ENCODE assay signal across 16 cellular contexts in the genomic region with DNA sequence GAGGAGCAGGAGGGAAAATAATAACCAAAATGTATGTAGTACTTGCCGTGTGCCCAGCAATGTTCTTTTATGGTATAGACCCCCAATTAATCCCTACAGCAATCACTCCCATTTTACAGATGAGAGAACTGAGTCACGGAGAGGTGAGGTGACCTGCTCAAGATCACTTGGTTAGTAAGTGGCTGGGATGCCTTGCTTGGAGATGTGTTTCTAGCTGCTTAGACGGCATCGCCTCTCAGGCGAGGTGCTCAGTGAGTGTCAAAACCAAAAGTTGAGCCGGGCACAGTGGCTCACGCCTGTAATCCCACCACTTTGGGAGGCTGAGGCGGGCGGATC.
DNase-seq lines count a peak whose midpoint lies in the region; ATAC-seq and TF ChIP-seq lines count a peak whose summit lies in the region.
"Had no signal": no experiment of that assay in that cellular context is flagged by ENCODE, and none has a peak within 500 bp of the region (broad histone marks: within the 10 kb centered on the region; RNA-seq: fewer than 3 reads in every experiment).

No MANE protein-coding gene starts in this region.

- H3K4me1 ChIP-seq in Caco-2 (peaks cover 7% of the 10 kb centered on the region), body of pancreas (peaks cover 29% of the 10 kb centered on the region), subcutaneous abdominal adipose tissue (ENCODE audit: control insufficient read depth in 5 of 5, insufficient read depth in 5 of 5, low read length in 5 of 5) (peaks cover 31 to 82% (median 73%) of the 10 kb centered on the region in 5 donors)

- TF ChIP-seq CTCF in Caco-2 (IDR thresholded peaks at IDR 0.05; ENCODE audit: insufficient read depth in 1 of 2, low read depth in 1 of 2, low read length in 1 of 2, severe bottlenecking in 1 of 2, unreplicated experiment in 1 of 2) (no peak), body of pancreas (IDR thresholded peaks at IDR 0.05) (no peak), mesothelial cell of epicardium (IDR thresholded peaks at IDR 0.05; ENCODE audit: unreplicated experiment) (no peak)

- H3K4me3 ChIP-seq in Caco-2 (ENCODE audit: low read depth, low read length) (no peak overlapping the region), body of pancreas (no peak overlapping the region), subcutaneous abdominal adipose tissue (ENCODE audit: low read depth in 1 of 5, low read length in 5 of 5) (no peak overlapping the region)
- H3K4me3 ChIP-seq: lung had no signal

- BruUV-seq in Caco-2 (replicated peaks; lab: Mats Ljungman, UMichigan): no TSS peak

- no peak overlapping the region for H3K4me3 Mint-ChIP-seq in Caco-2 (ENCODE audit: unreplicated experiment)
- no peak overlapping the region for H3K4me3 Mint-ChIP-seq in mesothelial cell of epicardium
- H3K4me3 Mint-ChIP-seq: activated CD8-positive, alpha-beta T cell treated with anti-CD3 and anti-CD28 coated beads for 36 hours; activated T-helper 17 cell treated with anti-CD3 and anti-CD28 coated beads, Interleukin-2, amount 50 U/mL, for 72 hours had no signal

- POLR2A ChIA-PET in Caco-2 (lab: Charles Lee): no interaction called here

- DNase-seq in Caco-2 (no peak), body of pancreas (no peak), mesothelial cell of epicardium (ENCODE audit: low spot score in 2 of 2, unreplicated experiment in 2 of 2) (no peak), GF-D8 (lab: John Stamatoyannopoulos, UW) (no peak), DMS 273 treated with DMSO at 0.1 percent for 48 hours (lab: John Stamatoyannopoulos, UW) (no peak), DMS153 (lab: John Stamatoyannopoulos, UW) (no peak)
- DNase-seq in activated CD4-positive, CD25-positive, alpha-beta regulatory T cell (lab: John Stamatoyannopoulos, UW): no peak
- DNase-seq: activated CD8-positive, alpha-beta T cell treated with anti-CD3 and anti-CD28 coated beads for 36 hours; anterior cingulate cortex; effector CD8-positive, alpha-beta T cell; NCI-H187; stimulated activated naive CD8-positive, alpha-beta T cell treated with anti-CD3 and anti-CD28 coated beads, Interleukin-15, Interleukin-2, amounts not matched to agents 100 U/mL and 50 U/mL, for 24 hours had no signal

- no peaks in the 10 kb centered on the region for H3K36me3 Mint-ChIP-seq in Caco-2 (ENCODE audit: insufficient read depth, unreplicated experiment)
- no peaks in the 10 kb centered on the region for H3K36me3 Mint-ChIP-seq in mesothelial cell of epicardium

- H3K9me3 Mint-ChIP-seq in Caco-2 (ENCODE audit: unreplicated experiment): no peaks in the 10 kb centered on the region
- H3K9me3 Mint-ChIP-seq in mesothelial cell of epicardium: no peaks in the 10 kb centered on the region
- H3K9me3 Mint-ChIP-seq: activated CD8-positive, alpha-beta T cell treated with anti-CD3 and anti-CD28 coated beads for 36 hours; activated T-helper 17 cell treated with anti-CD3 and anti-CD28 coated beads, Interleukin-2, amount 50 U/mL, for 72 hours had no signal

- TF ChIP-seq POLR2A in body of pancreas (IDR thresholded peaks at IDR 0.05): no peak

- H3K27me3 ChIP-seq in Caco-2 (replicated peaks; ENCODE audit: control insufficient read depth, insufficient read depth, low read length) (no peaks in the 10 kb centered on the region), body of pancreas (no peaks in the 10 kb centered on the region), subcutaneous abdominal adipose tissue (ENCODE audit: control insufficient read depth in 5 of 5, insufficient read depth in 4 of 5, low read length in 5 of 5) (no peaks in the 10 kb centered on the region)

- ATAC-seq in body of pancreas: no peak
- ATAC-seq: activated CD8-positive, alpha-beta T cell treated with anti-CD3 and anti-CD28 coated beads for 36 hours; activated T-helper 17 cell treated with anti-CD3 and anti-CD28 coated beads, Interleukin-2, amount 50 U/mL, for 72 hours; stimulated activated naive CD8-positive, alpha-beta T cell treated with anti-CD3 and anti-CD28 coated beads, Interleukin-15, Interleukin-2, amounts not matched to agents 100 U/mL and 50 U/mL, for 24 hours had no signal

- H3K4me1 Mint-ChIP-seq in Caco-2 (ENCODE audit: low read depth, unreplicated experiment): peaks cover 7% of the 10 kb centered on the region
- peaks cover 73% of the 10 kb centered on the region for H3K4me1 Mint-ChIP-seq in mesothelial cell of epicardium
- H3K4me1 Mint-ChIP-seq: activated T-helper 17 cell treated with anti-CD3 and anti-CD28 coated beads, Interleukin-2, amount 50 U/mL, for 72 hours had no signal

- no peaks in the 10 kb centered on the region for H3K27me3 Mint-ChIP-seq in Caco-2 (ENCODE audit: insufficient read depth, unreplicated experiment)
- H3K27me3 Mint-ChIP-seq in mesothelial cell of epicardium (ENCODE audit: low read depth): no peaks in the 10 kb centered on the region
- H3K27me3 Mint-ChIP-seq: activated CD8-positive, alpha-beta T cell treated with anti-CD3 and anti-CD28 coated beads for 36 hours had no signal

- WGBS in body of pancreas, 2 donors: 90 to 98% methylated on average over 8 to 9 of the region's 9 CpGs

- H3K27ac Mint-ChIP-seq in Caco-2 (ENCODE audit: unreplicated experiment): peak overlapping the region; percentile 46
- H3K27ac Mint-ChIP-seq in mesothelial cell of epicardium: peak overlapping the region; percentile 97
- H3K27ac Mint-ChIP-seq: activated CD8-positive, alpha-beta T cell treated with anti-CD3 and anti-CD28 coated beads for 36 hours; activated T-helper 17 cell treated with anti-CD3 and anti-CD28 coated beads, Interleukin-2, amount 50 U/mL, for 72 hours had no signal

- H3K27ac ChIP-seq in body of pancreas (peak overlapping the region; percentile 45 to 71 (median 57)), subcutaneous abdominal adipose tissue (ENCODE audit: low read depth, low read length) (peak overlapping the region; percentile 94)
- H3K27ac ChIP-seq: neutrophil had no signal

- H3K9me3 ChIP-seq in Caco-2 (no peaks in the 10 kb centered on the region), body of pancreas (no peaks in the 10 kb centered on the region), subcutaneous abdominal adipose tissue (ENCODE audit: control insufficient read depth in 5 of 5, low read length in 5 of 5) (no peaks in the 10 kb centered on the region)
- H3K9me3 ChIP-seq: neutrophil had no signal

- peak overlapping the region in 3 of 5 donors; percentile 49 to 75 (median 73) for H3K9ac ChIP-seq in subcutaneous abdominal adipose tissue (ENCODE audit: low read length in 5 of 5)

- CTCF ChIA-PET in Caco-2 (lab: Charles Lee): no interaction called here

- intact Hi-C loops in Caco-2 (cut with micrococcal nuclease; ENCODE audit: unreplicated experiment): no loop called here
- intact Hi-C loops in body of pancreas (cut with DNase I): no loop called here

- no peaks in the 10 kb centered on the region for H3K36me3 ChIP-seq in Caco-2 (ENCODE audit: control insufficient read depth, insufficient read depth, low read length)
- no peaks in the 10 kb centered on the region for H3K36me3 ChIP-seq in body of pancreas (replicated peaks in 1 of 2; ENCODE audit: insufficient read depth in 1 of 2, low read depth in 2 of 2)
- no peaks in the 10 kb centered on the region for H3K36me3 ChIP-seq in subcutaneous abdominal adipose tissue (ENCODE audit: control insufficient read depth in 5 of 5, insufficient read depth in 5 of 5, low read length in 5 of 5)
- H3K36me3 ChIP-seq: neutrophil had no signal
